In genomic region chr6:42336431-42336830, GRCh38 we compare ENCODE assay signal across 19 cellular contexts.
"Had no signal": no experiment of that assay in that cellular context is flagged by ENCODE, and none has a peak within 500 bp of the region (broad histone marks: within the 10 kb centered on the region; RNA-seq: fewer than 3 reads in every experiment).

No MANE protein-coding gene starts in this region.

- H3K4me3 Mint-ChIP-seq: activated CD8-positive, alpha-beta T cell treated with anti-CD3 and anti-CD28 coated beads for 36 hours; activated T-cell treated with anti-CD3 and anti-CD28 coated beads, Interleukin-2, amount 50 U/mL, for 72 hours; endodermal cell had no signal

- ATAC-seq: activated CD8-positive, alpha-beta T cell treated with anti-CD3 and anti-CD28 coated beads for 36 hours; activated naive CD4-positive, alpha-beta T cell treated with anti-CD3 and anti-CD28 coated beads, Interleukin-2, amount 50 U/mL, for 72 hours; activated T-cell treated with anti-CD3 and anti-CD28 coated beads, Interleukin-2, amount 50 U/mL, for 72 hours had no signal

- FAIRE-seq: frontal cortex had no signal

- H3K4me1 Mint-ChIP-seq: endodermal cell had no signal

- DNase-seq: activated CD4-positive, alpha-beta T cell treated with anti-CD3 and anti-CD28 coated beads for 4 hours; activated CD8-positive, alpha-beta T cell treated with anti-CD3 and anti-CD28 coated beads for 36 hours; activated gamma-delta T cell treated with Interleukin-2 at 50 U/mL for 16 hours; activated T-cell treated with anti-CD3 and anti-CD28 coated beads, Interleukin-2, amount 50 U/mL, for 72 hours; amniotic stem cell; dorsolateral prefrontal cortex; endodermal cell; head of caudate nucleus; kidney glomerular epithelial cell; left ventricle myocardium inferior; mammary epithelial cell; midbrain; retina; spleen; stimulated activated CD4-positive, alpha-beta T cell treated with anti-CD3 and anti-CD28 coated beads, Interleukin-4, amount 100 ng/mL, for 4 hours; stimulated activated naive CD4-positive, alpha-beta T cell; T-helper 2 cell had no signal

- H3K27me3 Mint-ChIP-seq: activated CD8-positive, alpha-beta T cell treated with anti-CD3 and anti-CD28 coated beads for 36 hours had no signal

- H3K27ac Mint-ChIP-seq: activated CD8-positive, alpha-beta T cell treated with anti-CD3 and anti-CD28 coated beads for 36 hours; activated naive CD4-positive, alpha-beta T cell treated with anti-CD3 and anti-CD28 coated beads, Interleukin-2, amount 50 U/mL, for 72 hours; activated T-cell treated with anti-CD3 and anti-CD28 coated beads, Interleukin-2, amount 50 U/mL, for 72 hours; endodermal cell had no signal

- H3K9me3 ChIP-seq: left ventricle myocardium inferior, spleen had no signal

- H3K9me3 Mint-ChIP-seq: activated CD8-positive, alpha-beta T cell treated with anti-CD3 and anti-CD28 coated beads for 36 hours; activated T-cell treated with anti-CD3 and anti-CD28 coated beads, Interleukin-2, amount 50 U/mL, for 72 hours; endodermal cell had no signal
